8 cellular contexts compared by ENCODE assay signal in the genomic region with DNA sequence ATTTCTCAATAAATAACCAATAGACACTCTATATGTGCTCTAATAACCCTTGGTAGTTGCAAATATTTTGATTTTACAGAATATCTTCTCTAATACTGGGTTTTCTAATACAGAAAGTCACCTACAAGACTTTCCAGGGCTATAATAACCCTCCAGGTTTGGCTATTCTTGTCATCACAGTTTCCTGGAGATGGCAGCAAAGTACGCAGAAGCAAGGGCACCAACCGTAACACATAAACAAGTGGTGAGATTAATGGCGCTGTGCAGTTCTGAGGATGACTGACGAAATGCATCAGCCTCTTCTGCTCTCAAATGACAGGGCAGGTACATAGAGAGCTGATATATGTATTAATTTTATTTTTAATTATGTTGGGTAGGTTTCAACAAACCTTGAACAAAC.
DNase-seq lines count a peak whose midpoint lies in the region; ATAC-seq and TF ChIP-seq lines count a peak whose summit lies in the region.

No MANE protein-coding gene starts in this region.

- in situ Hi-C loops in astrocyte of the spinal cord (cut with HindIII; ENCODE audit: low sequenced_read_pairs): no loop called here

- no peak overlapping the region for H3K4me3 Mint-ChIP-seq in mesothelial cell of epicardium

- no peak overlapping the region for H2BK120ac ChIP-seq in mesendoderm (ENCODE audit: low read depth, low read length)

- no peak overlapping the region for H2BK15ac ChIP-seq in mesendoderm (replicated peaks; ENCODE audit: low read depth)

- H3K4me2 ChIP-seq in DOHH2 (ENCODE audit: low read length) (no peak overlapping the region), mesendoderm (ENCODE audit: low read length) (no peak overlapping the region)

- no peak overlapping the region for H3K9ac ChIP-seq in mesendoderm (ENCODE audit: low read length)

- no peaks in the 10 kb centered on the region for H3K9me3 Mint-ChIP-seq in mesothelial cell of epicardium

- H3K27me3 Mint-ChIP-seq in mesothelial cell of epicardium (ENCODE audit: low read depth): peaks cover 13% of the 10 kb centered on the region

- H3K36me3 ChIP-seq in DOHH2 (ENCODE audit: control insufficient read depth, low read length) (no peaks in the 10 kb centered on the region), mesendoderm (ENCODE audit: control insufficient read depth, insufficient read depth, low read length) (no peaks in the 10 kb centered on the region)

- no peaks in the 10 kb centered on the region for H3K36me3 Mint-ChIP-seq in mesothelial cell of epicardium

- H3K79me2 ChIP-seq in DOHH2 (ENCODE audit: control insufficient read depth, low read length) (no peaks in the 10 kb centered on the region), mesendoderm (ENCODE audit: control insufficient read depth, insufficient read depth, low read length) (no peaks in the 10 kb centered on the region)

- H3K56ac ChIP-seq in mesendoderm (ENCODE audit: low read length): no peak overlapping the region

- DNase-seq in NCI-H1694 (lab: John Stamatoyannopoulos, UW) (peak; percentile 31), astrocyte of the spinal cord (ENCODE audit: low read depth, low spot score) (peak; percentile 48), mesendoderm (peak; percentile 22), mesothelial cell of epicardium (ENCODE audit: low spot score in 2 of 2, unreplicated experiment in 2 of 2) (no peak)
- DNase-seq in activated effector memory CD4-positive, alpha-beta T cell treated with anti-CD3 and anti-CD28 coated beads, Interleukin-2, amount 50 U/mL, for 16 hours: no peak
- DNase-seq in stimulated activated naive CD4-positive, alpha-beta T cell (lab: John Stamatoyannopoulos, UW): no peak

- no peak overlapping the region for H4K8ac ChIP-seq in mesendoderm (ENCODE audit: low read depth, low read length)

- no peak overlapping the region for H2AK5ac ChIP-seq in mesendoderm (ENCODE audit: low read length)

- H3F3A ChIP-seq in DOHH2 (ENCODE audit: control insufficient read depth, insufficient read depth): no peaks in the 10 kb centered on the region

- H3K4ac ChIP-seq in mesendoderm (ENCODE audit: low read depth, low read length): no peak overlapping the region

- H3K27me3 ChIP-seq in DOHH2 (ENCODE audit: control insufficient read depth, low read length) (no peaks in the 10 kb centered on the region), mesendoderm (ENCODE audit: insufficient read depth, low read length, poor library complexity) (no peaks in the 10 kb centered on the region)

- H3K27ac Mint-ChIP-seq in mesothelial cell of epicardium: no peak overlapping the region

- no peak overlapping the region for H2BK5ac ChIP-seq in mesendoderm (ENCODE audit: low read length)

- peaks cover 10% of the 10 kb centered on the region for H3K4me1 Mint-ChIP-seq in mesothelial cell of epicardium

- ATAC-seq in GM21528 (IDR thresholded peaks at IDR 0.05; ENCODE audit: low FRiP score, unreplicated experiment): no peak

- TF ChIP-seq CTCF in DOHH2 (IDR thresholded peaks at IDR 0.05; ENCODE audit: low read depth, low read length, poor library complexity, severe bottlenecking): peak; percentile 21
- TF ChIP-seq CTCF in astrocyte of the spinal cord (IDR thresholded peaks at IDR 0.05; ENCODE audit: low read depth, low read length): peak; percentile 40
- no peak for TF ChIP-seq CTCF in mesothelial cell of epicardium (IDR thresholded peaks at IDR 0.05; ENCODE audit: unreplicated experiment)

- H3K18ac ChIP-seq in mesendoderm (ENCODE audit: low read length): no peak overlapping the region

- no peaks in the 10 kb centered on the region for H3K79me1 ChIP-seq in mesendoderm (ENCODE audit: low read length)

- H3K9me2 ChIP-seq in DOHH2 (replicated peaks; ENCODE audit: control insufficient read depth, low read length): no peaks in the 10 kb centered on the region

- H3K27ac ChIP-seq in DOHH2 (ENCODE audit: low read depth, low read length): no peak overlapping the region
- no peak overlapping the region for H3K27ac ChIP-seq in mesendoderm (ENCODE audit: low read depth, low read length)

- H3K4me3 ChIP-seq in DOHH2 (ENCODE audit: low read length) (no peak overlapping the region), astrocyte of the spinal cord (ENCODE audit: low read depth, low read length) (no peak overlapping the region), mesendoderm (ENCODE audit: low read length) (no peak overlapping the region)

- WGBS in mesendoderm (ENCODE audit: extremely low coverage, insufficient coverage, low lambda C conversion rate): no CpG with 5 or more reads among the region's 4 CpGs

- H3K23ac ChIP-seq in mesendoderm (ENCODE audit: low read length): no peak overlapping the region

- no peak overlapping the region for H4K5ac ChIP-seq in mesendoderm (ENCODE audit: low read length)

- H4K20me1 ChIP-seq in DOHH2 (ENCODE audit: control insufficient read depth, insufficient read depth, low read depth, low read length): no peaks in the 10 kb centered on the region

- no peaks in the 10 kb centered on the region for H3K9me3 ChIP-seq in DOHH2 (ENCODE audit: control insufficient read depth, insufficient read depth, low read length)

- H3K4me1 ChIP-seq in DOHH2 (ENCODE audit: control insufficient read depth, low read length): no peaks in the 10 kb centered on the region
- H3K4me1 ChIP-seq in mesendoderm (ENCODE audit: control insufficient read depth, low read depth, low read length): no peaks in the 10 kb centered on the region

Comparison
In these comparisons a context has a peak if more than half of its experiments do, and no peak if none do; other contexts are left out.
1. DNase-seq: peak in NCI-H1694 (single experiment), astrocyte of the spinal cord (single experiment) and mesendoderm (single experiment); none in activated effector memory CD4-positive, alpha-beta T cell treated with anti-CD3 and anti-CD28 coated beads, Interleukin-2, amount 50 U/mL, for 16 hours (single experiment), mesothelial cell of epicardium (0 of 2) and stimulated activated naive CD4-positive, alpha-beta T cell (0 of 6).